25 cellular contexts compared by ENCODE assay signal in the genomic region with DNA sequence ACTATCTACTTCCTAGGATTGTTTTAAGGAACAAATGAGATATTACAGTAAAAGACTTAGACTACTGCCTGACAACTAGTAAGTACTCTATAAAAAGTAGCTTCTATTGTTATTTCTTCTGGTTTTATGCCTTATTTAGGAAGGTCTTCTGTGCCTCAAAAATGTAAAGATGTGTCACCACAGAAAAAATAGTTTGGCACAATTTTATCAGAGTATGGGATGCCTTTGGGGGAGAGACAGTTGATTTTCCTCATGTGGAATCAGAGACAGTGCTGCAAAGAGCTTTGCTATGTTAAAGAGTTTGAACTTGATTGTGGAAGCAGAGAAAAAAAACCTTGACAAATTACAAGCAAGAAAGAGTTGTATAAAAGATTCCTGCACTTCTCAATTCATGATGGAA.
DNase-seq lines count a peak whose midpoint lies in the region; ATAC-seq and TF ChIP-seq lines count a peak whose summit lies in the region.
"Had no signal": no experiment of that assay in that cellular context is flagged by ENCODE, and none has a peak within 500 bp of the region (broad histone marks: within the 10 kb centered on the region; RNA-seq: fewer than 3 reads in every experiment).

No MANE protein-coding gene starts in this region.

- H3K36me3 Mint-ChIP-seq in chondrocyte (ENCODE audit: low read depth) = peaks cover 10% of the 10 kb centered on the region

- TF ChIP-seq CTCF in DND-41 (IDR thresholded peaks at IDR 0.05; ENCODE audit: borderline replicate concordance, extremely low read depth, low read length, poor library complexity, severe bottlenecking) (no peak), chondrocyte (IDR thresholded peaks at IDR 0.05) (no peak), fibroblast of the aortic adventitia (IDR thresholded peaks at IDR 0.05; ENCODE audit: insufficient read depth, low read length) (no peak), gastrocnemius medialis (IDR thresholded peaks at IDR 0.05 in 4 of 5, conservative IDR thresholded peaks at IDR 0.05 in 1 of 5) (no peak)

- H3K27ac Mint-ChIP-seq in chondrocyte (ENCODE audit: unreplicated experiment) = peak overlapping the region; percentile 42
- H3K27ac Mint-ChIP-seq: CD14-positive monocyte; CD4-positive, CD25-positive, alpha-beta regulatory T cell; CD8-positive, alpha-beta memory T cell had no signal

- peaks cover 6% of the 10 kb centered on the region for H3K9me3 Mint-ChIP-seq in chondrocyte (ENCODE audit: low read depth)

- no peaks in the 10 kb centered on the region for H3K27me3 ChIP-seq in DND-41 (ENCODE audit: insufficient read depth, low read length, poor library complexity)
- no peaks in the 10 kb centered on the region for H3K27me3 ChIP-seq in gastrocnemius medialis
- H3K27me3 ChIP-seq: BE2C, BLaER1 had no signal

- no peak overlapping the region for H3K4me3 ChIP-seq in DND-41 (ENCODE audit: low read depth in 1 of 2, low read length in 2 of 2)
- H3K4me3 ChIP-seq in fibroblast of the aortic adventitia (ENCODE audit: low read depth, low read length) = no peak overlapping the region
- H3K4me3 ChIP-seq in gastrocnemius medialis = no peak overlapping the region
- H3K4me3 ChIP-seq: A549, BLaER1, GM12878 had no signal

- peaks cover 79% of the 10 kb centered on the region for H3K4me1 ChIP-seq in DND-41 (ENCODE audit: insufficient read depth, low read length)
- no peaks in the 10 kb centered on the region for H3K4me1 ChIP-seq in gastrocnemius medialis
- H3K4me1 ChIP-seq: BE2C had no signal

- no peak overlapping the region for H2AFZ ChIP-seq in DND-41 (ENCODE audit: low read depth, low read length)

- H3K27me3 Mint-ChIP-seq in chondrocyte (ENCODE audit: low read depth) = no peaks in the 10 kb centered on the region
- H3K27me3 Mint-ChIP-seq: CD4-positive, alpha-beta memory T cell; CD4-positive, CD25-positive, alpha-beta regulatory T cell had no signal

- peaks cover 42% of the 10 kb centered on the region for H3K79me2 ChIP-seq in DND-41 (ENCODE audit: insufficient read depth, low read length)

- H3K4me2 ChIP-seq in DND-41 (ENCODE audit: insufficient read depth, low read length) = no peak overlapping the region; the same call in 1 of the 2 replicates
- H3K4me2 ChIP-seq: A549, BLaER1 had no signal

- peak overlapping the region; percentile 95 for H3K27ac ChIP-seq in DND-41 (ENCODE audit: low read length)
- peak overlapping the region; percentile 97 for H3K27ac ChIP-seq in KOPT-K1 (ENCODE audit: low read depth, low read length, poor library complexity, severe bottlenecking)
- no peak overlapping the region for H3K27ac ChIP-seq in gastrocnemius medialis
- H3K27ac ChIP-seq: 22Rv1, A549, BLaER1 had no signal

- H3K9ac ChIP-seq in DND-41 (ENCODE audit: low read depth, low read length) = peak overlapping the region; percentile 57; the same call in 1 of the 2 replicates
- H3K9ac ChIP-seq: BLaER1 had no signal

- H3K36me3 ChIP-seq in DND-41 (ENCODE audit: insufficient read depth, low read length) (peaks cover 28% of the 10 kb centered on the region), KOPT-K1 (ENCODE audit: insufficient read depth, low read length) (no peaks in the 10 kb centered on the region), gastrocnemius medialis (peaks cover 0 to 6% of the 10 kb centered on the region in 2 donors)
- H3K36me3 ChIP-seq: BE2C had no signal

- TF ChIP-seq POLR2A in gastrocnemius medialis (IDR thresholded peaks at IDR 0.05) = no peak

- DNase-seq in DND-41 = no peak
- no peak for DNase-seq in chondrocyte (ENCODE audit: low spot score)
- peak; percentile 34 for DNase-seq in fibroblast of the aortic adventitia (ENCODE audit: low read depth)
- no peak for DNase-seq in head of caudate nucleus
- no peak for DNase-seq in activated naive CD4-positive, alpha-beta T cell treated with Interleukin-2 at 50 U/mL for 16 hours
- no peak for DNase-seq in gastrocnemius medialis
- DNase-seq: BE2C; C1 segment of cervical spinal cord; CD4-positive, alpha-beta memory T cell; CD4-positive, CD25-positive, alpha-beta regulatory T cell; CD8-positive, alpha-beta memory T cell; COR-L47; DMS 273 treated with DMSO at 0.1 percent for 48 hours; DMS153; DMS53; DMS79; EL; GDM1 had no signal

- H4K20me1 ChIP-seq in DND-41 (ENCODE audit: insufficient read depth, low read length) = no peaks in the 10 kb centered on the region
- H4K20me1 ChIP-seq: BLaER1 had no signal

- H3K4me3 Mint-ChIP-seq in chondrocyte (ENCODE audit: unreplicated experiment) = no peak overlapping the region
- H3K4me3 Mint-ChIP-seq: CD14-positive monocyte; CD4-positive, alpha-beta memory T cell; CD4-positive, CD25-positive, alpha-beta regulatory T cell; CD8-positive, alpha-beta memory T cell had no signal

- ATAC-seq in DND-41 (ENCODE audit: insufficient read depth, low read depth) (no peak), gastrocnemius medialis (no peak), HG02970 (IDR thresholded peaks at IDR 0.05; ENCODE audit: low FRiP score, unreplicated experiment) (no peak)
- ATAC-seq: A549, GM12878 had no signal

- peaks cover 24% of the 10 kb centered on the region for H3K9me3 ChIP-seq in DND-41 (ENCODE audit: insufficient read depth, low read length, severe bottlenecking)
- H3K9me3 ChIP-seq in KOPT-K1 (ENCODE audit: insufficient read depth, low read length, poor library complexity, severe bottlenecking) = peaks cover 28% of the 10 kb centered on the region
- H3K9me3 ChIP-seq in gastrocnemius medialis = no peaks in the 10 kb centered on the region
- H3K9me3 ChIP-seq: A549, BE2C had no signal

- intact Hi-C loops in head of caudate nucleus (cut with DNase I) (no loop called here), gastrocnemius medialis (cut with DNase I; ENCODE audit: low total_unique reads) (no loop called here)

- peaks cover 15% of the 10 kb centered on the region for H3K4me1 Mint-ChIP-seq in chondrocyte (ENCODE audit: low read depth)

- in situ Hi-C loops in gastrocnemius medialis (cut with MboI; ENCODE audit: low sequenced_read_pairs in 4 of 4) = no loop called here

Comparison
In these comparisons a context has a peak if more than half of its experiments do, and no peak if none do; other contexts are left out.
1. H3K27ac ChIP-seq: peak in DND-41 (single experiment) and KOPT-K1 (single experiment); none in gastrocnemius medialis (0 of 4).